ENCODE assay signal across 8 cellular contexts in genomic region chrX:24494544-24495113, GRCh38. TPM values are rescaled to one million over a fixed set of nuclear protein-coding genes. Genes with fewer than 3 reads are reported as not detected.
A peak's percentile ranks its signal among the peaks of the same experiment; 100 is the strongest.
DNase-seq lines count a peak whose midpoint lies in the region; ATAC-seq and TF ChIP-seq lines count a peak whose summit lies in the region.

No MANE protein-coding gene starts in this region.

- no peak for TF ChIP-seq CTCF in kidney epithelial cell (IDR thresholded peaks at IDR 0.05; ENCODE audit: insufficient read depth, low read length, poor library complexity, severe bottlenecking)
- no peak for TF ChIP-seq CTCF in WERI-Rb-1 (IDR thresholded peaks at IDR 0.05; ENCODE audit: low read depth, low read length)

- DNase-seq in Caki2 (ENCODE audit: low read depth) (peak; percentile 71), KBM-7 (peak; percentile 80), amniotic epithelial cell (ENCODE audit: low read depth) (peak; percentile 88), kidney epithelial cell (ENCODE audit: low read depth) (peak; percentile 54), WERI-Rb-1 (no peak)
- DNase-seq in stimulated activated effector memory CD8-positive, alpha-beta T cell treated with anti-CD3 and anti-CD28 coated beads, Interleukin-12 subunit alpha, Interleukin-12 subunit beta, amount 100 ng/mL, for 72 hours (ENCODE audit: low spot score in 2 of 2) = no peak
- DNase-seq in stimulated activated CD4-positive, alpha-beta T cell treated with anti-CD3 and anti-CD28 coated beads, Interleukin-4, amount 100 ng/mL, for 1 hour = no peak

- in situ Hi-C loops in Caki2 (cut with HindIII; ENCODE audit: low pct_unique_long_range_greater_than_20kb, low sequenced_read_pairs) = no loop called here
- in situ Hi-C loops in KBM-7 (cut with MboI; ENCODE audit: low pct_unique_long_range_greater_than_20kb, low sequenced_read_pairs) = no loop called here

- H3K27ac Mint-ChIP-seq in stimulated activated effector memory CD8-positive, alpha-beta T cell treated with anti-CD3 and anti-CD28 coated beads, Interleukin-12 subunit alpha, Interleukin-12 subunit beta, amount 100 ng/mL, for 72 hours = no peak overlapping the region

- no peak overlapping the region for H3K27ac ChIP-seq in WERI-Rb-1

- no peak for ATAC-seq in stimulated activated effector memory CD8-positive, alpha-beta T cell treated with anti-CD3 and anti-CD28 coated beads, Interleukin-12 subunit alpha, Interleukin-12 subunit beta, amount 100 ng/mL, for 72 hours
- no peak for ATAC-seq in GM18870 (IDR thresholded peaks at IDR 0.05; ENCODE audit: unreplicated experiment)

- H3K27me3 ChIP-seq in kidney epithelial cell (ENCODE audit: control insufficient read depth, insufficient read depth, low read length) = no peaks in the 10 kb centered on the region
- H3K27me3 ChIP-seq in WERI-Rb-1 (ENCODE audit: insufficient read depth, low read depth, severe bottlenecking) = peaks cover 5% of the 10 kb centered on the region

- H3K36me3 Mint-ChIP-seq in stimulated activated effector memory CD8-positive, alpha-beta T cell treated with anti-CD3 and anti-CD28 coated beads, Interleukin-12 subunit alpha, Interleukin-12 subunit beta, amount 100 ng/mL, for 72 hours = peaks cover 14% of the 10 kb centered on the region

- H3K9me3 Mint-ChIP-seq in stimulated activated effector memory CD8-positive, alpha-beta T cell treated with anti-CD3 and anti-CD28 coated beads, Interleukin-12 subunit alpha, Interleukin-12 subunit beta, amount 100 ng/mL, for 72 hours = no peaks in the 10 kb centered on the region

- no peaks in the 10 kb centered on the region for H3K36me3 ChIP-seq in kidney epithelial cell (ENCODE audit: control insufficient read depth, insufficient read depth, low read length)
- H3K36me3 ChIP-seq in WERI-Rb-1 = no peaks in the 10 kb centered on the region; the same call in 1 of the 2 replicates

- H3K4me3 ChIP-seq in kidney epithelial cell (ENCODE audit: low read depth, low read length) (no peak overlapping the region), WERI-Rb-1 (ENCODE audit: low read depth, low read length) (no peak overlapping the region)

- no peak overlapping the region for H3K4me3 Mint-ChIP-seq in stimulated activated effector memory CD8-positive, alpha-beta T cell treated with anti-CD3 and anti-CD28 coated beads, Interleukin-12 subunit alpha, Interleukin-12 subunit beta, amount 100 ng/mL, for 72 hours

- peaks cover 14% of the 10 kb centered on the region for H3K4me1 Mint-ChIP-seq in stimulated activated effector memory CD8-positive, alpha-beta T cell treated with anti-CD3 and anti-CD28 coated beads, Interleukin-12 subunit alpha, Interleukin-12 subunit beta, amount 100 ng/mL, for 72 hours

- no peaks in the 10 kb centered on the region for H3K9me3 ChIP-seq in WERI-Rb-1 (ENCODE audit: severe bottlenecking)

RNA-seq across cellular contexts. Expression of gene PDK3, which starts 29.5 kb away (rescaled TPM):
- 19.3 and 21.1 TPM in 2 replicates for total RNA-seq in Caki2 (2014; rRNA removed; shearing (Covaris generic); ENCODE audit: low replicate concordance)
- 5.2 and 10.5 TPM in 2 replicates for total RNA-seq in kidney epithelial cell

Comparison
In these comparisons a context has a peak if more than half of its experiments do, and no peak if none do; other contexts are left out.
1. DNase-seq: peak in Caki2 (single experiment), KBM-7 (single experiment), amniotic epithelial cell (single experiment) and kidney epithelial cell (single experiment); none in stimulated activated effector memory CD8-positive, alpha-beta T cell treated with anti-CD3 and anti-CD28 coated beads, Interleukin-12 subunit alpha, Interleukin-12 subunit beta, amount 100 ng/mL, for 72 hours (0 of 2), WERI-Rb-1 (single experiment) and stimulated activated CD4-positive, alpha-beta T cell treated with anti-CD3 and anti-CD28 coated beads, Interleukin-4, amount 100 ng/mL, for 1 hour (single experiment).